ENCODE assay signal across 1 cellular context in the genomic region with DNA sequence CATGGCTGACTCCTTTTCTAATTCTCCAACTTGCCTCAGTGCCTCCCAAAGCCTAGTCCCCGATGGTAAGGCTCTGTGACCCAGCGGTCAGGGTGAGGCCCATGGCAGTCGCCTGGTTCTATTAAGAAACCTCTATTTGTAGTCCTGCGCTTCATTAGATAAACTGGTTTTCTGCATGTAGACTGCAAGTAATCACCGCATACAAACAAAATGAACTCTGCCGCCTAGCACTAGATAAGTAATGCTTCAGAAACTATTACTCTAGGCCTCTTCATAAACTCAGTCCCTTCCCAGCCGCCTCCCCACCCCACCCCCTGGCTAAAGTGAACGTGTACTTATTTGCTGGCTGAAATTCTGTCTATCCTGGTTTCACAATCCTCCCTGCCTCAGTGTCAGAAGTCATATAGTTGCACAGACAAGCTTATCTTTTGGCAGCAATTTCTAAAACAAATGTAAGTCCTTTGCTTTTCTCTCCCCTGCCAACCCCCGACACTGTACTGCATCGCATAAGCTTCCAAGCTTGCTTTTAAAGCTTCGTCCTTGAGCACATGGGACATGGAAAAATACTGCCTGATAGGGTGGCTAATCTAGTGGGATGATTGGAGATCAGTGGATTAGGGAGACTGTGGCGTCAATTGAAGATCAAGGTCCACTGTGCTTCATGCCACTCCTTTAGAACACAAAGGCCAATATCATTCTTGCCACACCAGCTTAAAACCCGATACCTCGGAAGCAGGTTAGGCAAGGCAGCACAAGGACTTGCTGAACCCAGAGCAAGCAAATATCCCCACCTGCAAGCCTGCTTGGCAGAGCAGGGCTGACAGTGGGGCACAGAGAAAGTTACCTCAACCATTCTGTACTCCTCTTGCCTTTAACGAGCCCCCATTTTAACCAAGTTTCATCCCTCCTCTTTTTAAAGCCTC.
TF ChIP-seq lines count a peak whose summit lies in the region.

No MANE protein-coding gene starts in this region.

TF ChIP-seq in GM23338, 12 proteins besides CTCF, POLR2A, EP300 and RAD21 (continued from another document):
- TF ChIP-seq REST (IDR thresholded peaks at IDR 0.05; ENCODE audit: unreplicated experiment) (no peak), EZH2 (IDR thresholded peaks at IDR 0.05; ENCODE audit: low read depth, unreplicated experiment) (no peak), POLR2AphosphoS5 (IDR thresholded peaks at IDR 0.05; ENCODE audit: low read depth) (no peak), ZNF331 (CRISPR knock-in tag; IDR thresholded peaks at IDR 0.05; ENCODE audit: low read depth) (no peak), CREB1 (CRISPR knock-in tag; IDR thresholded peaks at IDR 0.05; ENCODE audit: low read depth) (no peak), ZNF114 (CRISPR knock-in tag; IDR thresholded peaks at IDR 0.05) (no peak), EZH2phosphoT487 (IDR thresholded peaks at IDR 0.05; ENCODE audit: unreplicated experiment) (no peak)
- TF ChIP-seq, protein P1, sequence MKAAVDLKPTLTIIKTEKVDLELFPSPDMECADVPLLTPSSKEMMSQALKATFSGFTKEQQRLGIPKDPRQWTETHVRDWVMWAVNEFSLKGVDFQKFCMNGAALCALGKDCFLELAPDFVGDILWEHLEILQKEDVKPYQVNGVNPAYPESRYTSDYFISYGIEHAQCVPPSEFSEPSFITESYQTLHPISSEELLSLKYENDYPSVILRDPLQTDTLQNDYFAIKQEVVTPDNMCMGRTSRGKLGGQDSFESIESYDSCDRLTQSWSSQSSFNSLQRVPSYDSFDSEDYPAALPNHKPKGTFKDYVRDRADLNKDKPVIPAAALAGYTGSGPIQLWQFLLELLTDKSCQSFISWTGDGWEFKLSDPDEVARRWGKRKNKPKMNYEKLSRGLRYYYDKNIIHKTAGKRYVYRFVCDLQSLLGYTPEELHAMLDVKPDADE (IDR thresholded peaks at IDR 0.05) = no peak
TF ChIP-seq in GM23338: peak in this region for 0.
